Comparison of ENCODE assay signal across 29 cellular contexts in the genomic region with DNA sequence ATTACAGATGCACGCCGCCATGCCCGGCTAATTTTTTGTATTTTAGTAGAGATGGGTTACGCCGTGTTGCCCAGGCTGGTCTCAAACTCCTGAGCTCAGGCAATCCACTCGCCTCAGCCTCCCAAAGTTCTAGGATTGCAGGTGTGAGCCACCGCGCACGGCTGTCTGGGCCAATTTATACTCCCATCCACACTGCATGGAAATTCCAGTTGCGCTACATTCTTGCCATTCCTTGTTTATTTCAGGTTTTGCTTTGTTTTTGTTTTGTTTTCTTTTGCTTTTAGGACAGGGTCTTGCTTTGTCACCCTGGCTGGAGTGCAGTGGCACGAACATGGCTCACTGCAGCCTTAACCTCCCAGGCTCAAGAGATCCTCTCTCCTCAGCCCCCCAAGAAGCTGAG.
"Had no signal": no experiment of that assay in that cellular context is flagged by ENCODE, and none has a peak within 500 bp of the region (broad histone marks: within the 10 kb centered on the region; RNA-seq: fewer than 3 reads in every experiment).

No MANE protein-coding gene starts in this region.

- H3K27ac ChIP-seq: ascending aorta, cardiac muscle cell, VCaP had no signal

- H3K27me3 ChIP-seq: ascending aorta, cardiac muscle cell had no signal

- DNase-seq: activated B cell treated with CpG ODN at 0.5 μM for 24 hours; activated CD4-positive, alpha-beta memory T cell treated with anti-CD3 and anti-CD28 coated beads for 36 hours; activated CD4-positive, alpha-beta T cell treated with anti-CD3 and anti-CD28 coated beads for 4 hours; activated CD4-positive, alpha-beta T cell treated with anti-CD3 and anti-CD28 coated beads, Interleukin-2, amount 10 ng/mL, durations not matched to agents 24 days and 14 days; activated CD4-positive, alpha-beta T cell treated with anti-CD3 and anti-CD28 coated beads, Interleukin-2, amount 50 U/mL, for 1 hour; activated CD4-positive, alpha-beta T cell treated with anti-CD3 and anti-CD28 coated beads, Interleukin-2, amount 50 U/mL, for 4 hours; activated CD4-positive, CD25-positive, alpha-beta regulatory T cell treated with anti-CD3 and anti-CD28 coated beads, Interleukin-2, amount 50 U/mL, for 72 hours; activated CD8-positive, alpha-beta T cell treated with anti-CD3 and anti-CD28 coated beads for 36 hours; activated effector memory CD4-positive, alpha-beta T cell treated with anti-CD3 and anti-CD28 coated beads, Interleukin-2, amount 50 U/mL, for 16 hours; activated gamma-delta T cell treated with Interleukin-2 at 50 U/mL for 16 hours; activated naive CD4-positive, alpha-beta T cell; activated naive CD4-positive, alpha-beta T cell treated with anti-CD3 and anti-CD28 coated beads, Interleukin-2, amount 10 ng/mL, durations not matched to agents 7 days and 5 days; activated naive CD8-positive, alpha-beta T cell treated with anti-CD3 and anti-CD28 coated beads, Interleukin-2, amount 10 ng/mL, durations not matched to agents 7 days and 5 days; activated naive CD8-positive, alpha-beta T cell treated with anti-CD3 and anti-CD28 coated beads, Interleukin-2, amount 50 U/mL, for 24 hours; activated T-cell treated with anti-CD3 and anti-CD28 coated beads for 4 hours; activated T-cell treated with anti-CD3 and anti-CD28 coated beads, Interleukin-2, amount 50 U/mL, for 1 hour; activated T-cell treated with anti-CD3 and anti-CD28 coated beads, Interleukin-2, amount 50 U/mL, for 4 hours; activated T-cell treated with anti-CD3 and anti-CD28 coated beads, Interleukin-2, amount 50 U/mL, for 72 hours; amygdala; anterior cingulate cortex; caudate nucleus; cerebellar nuclear complex; T-helper 1 cell; T-helper 2 cell; T-helper 9 cell had no signal

- H3K9me3 ChIP-seq: ascending aorta had no signal

- ATAC-seq: activated CD8-positive, alpha-beta T cell treated with anti-CD3 and anti-CD28 coated beads for 36 hours; activated naive CD8-positive, alpha-beta T cell treated with anti-CD3 and anti-CD28 coated beads, Interleukin-2, amount 50 U/mL, for 24 hours; activated T-cell treated with anti-CD3 and anti-CD28 coated beads, Interleukin-2, amount 50 U/mL, for 4 hours; activated T-cell treated with anti-CD3 and anti-CD28 coated beads, Interleukin-2, amount 50 U/mL, for 72 hours; activated T-helper 17 cell treated with anti-CD3 and anti-CD28 coated beads, Interleukin-2, amount 50 U/mL, for 72 hours had no signal

- H3K4me1 ChIP-seq: ascending aorta had no signal

- H3K4me3 ChIP-seq: ascending aorta, cardiac muscle cell had no signal

- H3K36me3 ChIP-seq: ascending aorta, cardiac muscle cell had no signal
